Comparison of ENCODE assay signal across 25 cellular contexts in the genomic region with DNA sequence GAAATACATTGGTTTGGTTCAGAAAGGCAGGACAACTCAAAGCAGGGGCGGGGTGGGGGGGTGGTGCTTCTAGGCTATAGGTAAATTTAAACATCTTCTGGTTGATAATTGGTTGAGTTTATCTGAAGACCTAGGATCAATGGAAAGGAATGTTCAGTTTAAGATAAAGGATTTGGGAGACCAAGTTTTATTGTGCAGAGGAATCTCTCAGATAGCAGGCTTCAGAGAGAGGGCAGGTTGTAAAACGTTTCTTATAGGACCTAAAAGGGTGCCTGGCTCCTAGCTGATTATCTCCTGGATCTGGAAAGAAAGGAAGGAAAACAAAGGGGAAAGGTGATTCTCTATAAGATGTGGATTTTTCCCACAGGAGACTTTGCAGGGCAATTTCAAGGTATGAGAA.
"Had no signal": no experiment of that assay in that cellular context is flagged by ENCODE, and none has a peak within 500 bp of the region (broad histone marks: within the 10 kb centered on the region; RNA-seq: fewer than 3 reads in every experiment).

No MANE protein-coding gene starts in this region.

- DNase-seq: cortex of kidney; effector memory CD8-positive, alpha-beta T cell; heart left ventricle; left cardiac atrium; left lung; mesenchymal stem cell; midbrain; naive thymus-derived CD4-positive, alpha-beta T cell; occipital lobe; ovary; posterior cingulate gyrus; psoas muscle; right cardiac atrium; sigmoid colon; spleen; stimulated activated naive B cell treated with anti-CD40 and anti-IgM and Interleukin-4, amounts not matched to agents 10 μg/mL and 1 μg/mL and 100 μg/mL, for 72 hours; transverse colon; upper lobe of right lung; uterus had no signal

- H3K36me3 ChIP-seq: esophagus muscularis mucosa, gastroesophageal sphincter, heart left ventricle, left lung, ovary, sigmoid colon, spleen, transverse colon, upper lobe of right lung, uterus had no signal

- H3K27me3 ChIP-seq: foreskin keratinocyte, gastroesophageal sphincter, heart left ventricle, hepatocyte, left lung, ovary, sigmoid colon, spleen, transverse colon, upper lobe of right lung, uterus had no signal

- H3K27me3 Mint-ChIP-seq: effector memory CD8-positive, alpha-beta T cell; naive thymus-derived CD4-positive, alpha-beta T cell; stimulated activated naive B cell treated with anti-CD40 and anti-IgM and Interleukin-4, amounts not matched to agents 10 μg/mL and 1 μg/mL and 100 μg/mL, for 72 hours; stimulated activated naive CD8-positive, alpha-beta T cell treated with anti-CD3 and anti-CD28 coated beads, Interleukin-15, Interleukin-2, amounts not matched to agents 100 ng/mL and 50 ng/mL, for 24 hours had no signal

- H3K4me1 ChIP-seq: esophagus muscularis mucosa, foreskin keratinocyte, gastroesophageal sphincter, heart left ventricle, left lung, psoas muscle, sigmoid colon, spleen, transverse colon, upper lobe of right lung, uterus had no signal

- H3K4me3 Mint-ChIP-seq: effector memory CD8-positive, alpha-beta T cell; naive thymus-derived CD4-positive, alpha-beta T cell; nephron; stimulated activated naive B cell treated with anti-CD40 and anti-IgM and Interleukin-4, amounts not matched to agents 10 μg/mL and 1 μg/mL and 100 μg/mL, for 72 hours; stimulated activated naive CD8-positive, alpha-beta T cell treated with anti-CD3 and anti-CD28 coated beads, Interleukin-15, Interleukin-2, amounts not matched to agents 100 ng/mL and 50 ng/mL, for 24 hours had no signal

- H3K36me3 Mint-ChIP-seq: naive thymus-derived CD4-positive, alpha-beta T cell; stimulated activated naive B cell treated with anti-CD40 and anti-IgM and Interleukin-4, amounts not matched to agents 10 μg/mL and 1 μg/mL and 100 μg/mL, for 72 hours had no signal

- H3K4me1 Mint-ChIP-seq: naive thymus-derived CD4-positive, alpha-beta T cell; nephron; stimulated activated naive B cell treated with anti-CD40 and anti-IgM and Interleukin-4, amounts not matched to agents 10 μg/mL and 1 μg/mL and 100 μg/mL, for 72 hours had no signal

- H3K27ac Mint-ChIP-seq: effector memory CD8-positive, alpha-beta T cell; naive thymus-derived CD4-positive, alpha-beta T cell; nephron; stimulated activated naive B cell treated with anti-CD40 and anti-IgM and Interleukin-4, amounts not matched to agents 10 μg/mL and 1 μg/mL and 100 μg/mL, for 72 hours; stimulated activated naive CD8-positive, alpha-beta T cell treated with anti-CD3 and anti-CD28 coated beads, Interleukin-15, Interleukin-2, amounts not matched to agents 100 ng/mL and 50 ng/mL, for 24 hours had no signal

- H3K9me3 ChIP-seq: esophagus muscularis mucosa, gastroesophageal sphincter, left lung, ovary, psoas muscle, sigmoid colon, transverse colon, upper lobe of right lung, uterus had no signal

- H3K4me2 ChIP-seq: hepatocyte had no signal

- H3K27ac ChIP-seq: esophagus muscularis mucosa, foreskin keratinocyte, gastroesophageal sphincter, heart left ventricle, hepatocyte, left lung, ovary, psoas muscle, sigmoid colon, spleen, transverse colon, upper lobe of right lung, uterus had no signal

- H3K4me3 ChIP-seq: esophagus muscularis mucosa, gastroesophageal sphincter, heart left ventricle, hepatocyte, left lung, ovary, psoas muscle, sigmoid colon, spleen, transverse colon, upper lobe of right lung, uterus had no signal

- H3K79me2 ChIP-seq: hepatocyte had no signal

- H3K9me3 Mint-ChIP-seq: effector memory CD8-positive, alpha-beta T cell; stimulated activated naive CD8-positive, alpha-beta T cell treated with anti-CD3 and anti-CD28 coated beads, Interleukin-15, Interleukin-2, amounts not matched to agents 100 ng/mL and 50 ng/mL, for 24 hours had no signal
